8 cellular contexts compared by ENCODE assay signal in the genomic region with DNA sequence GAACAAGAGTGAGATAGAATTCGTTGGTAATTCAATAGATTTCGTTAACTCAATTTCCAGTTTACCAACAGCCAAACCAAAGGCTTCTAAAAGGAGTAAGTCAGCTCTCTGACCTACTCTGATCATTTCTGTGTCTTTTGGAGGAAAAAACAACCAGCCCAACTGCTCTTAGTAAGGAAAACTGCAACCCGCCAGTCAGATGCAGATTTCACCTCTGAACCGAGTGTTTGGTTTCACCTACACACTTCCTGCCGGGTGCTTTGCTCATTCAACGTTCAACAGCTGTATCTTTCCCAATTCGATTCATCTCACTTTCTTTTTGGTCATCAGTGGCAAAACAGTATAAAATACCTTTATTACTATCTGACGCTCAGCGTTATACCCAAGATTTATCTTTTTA. TPM values are rescaled to one million over a fixed set of nuclear protein-coding genes. Genes with fewer than 3 reads are reported as not detected.
DNase-seq lines count a peak whose midpoint lies in the region; ATAC-seq and TF ChIP-seq lines count a peak whose summit lies in the region.

No MANE protein-coding gene starts in this region.

- ATAC-seq in heart right ventricle: peak in 3 of 8 donors; percentile 25 to 54 (median 42)
- ATAC-seq in Right ventricle myocardium inferior: no peak
- no peak for ATAC-seq in upper lobe of left lung (ENCODE audit: low FRiP score in 2 of 2)

- H3K4me3 ChIP-seq in heart right ventricle (no peak overlapping the region), upper lobe of left lung (no peak overlapping the region)

- peaks cover 0 to 42% (median 0%) of the 10 kb centered on the region in 7 donors for H3K27me3 ChIP-seq in heart right ventricle
- no peaks in the 10 kb centered on the region for H3K27me3 ChIP-seq in upper lobe of left lung

- no peak for DNase-seq in heart right ventricle
- no peak for DNase-seq in Right ventricle myocardium inferior (ENCODE audit: missing footprints)
- peak; percentile 56 for DNase-seq in central memory CD4-positive, alpha-beta T cell
- no peak for DNase-seq in upper lobe of left lung
- DNase-seq in cerebellar nuclear complex (lab: John Stamatoyannopoulos, UW): no peak
- DNase-seq in NCI-H187 treated with DMSO at 0.1 percent for 48 hours (lab: John Stamatoyannopoulos, UW): no peak
- no peak for DNase-seq in NCI-H226

- peaks cover 0 to 46% (median 7%) of the 10 kb centered on the region in 9 donors for H3K4me1 ChIP-seq in heart right ventricle
- H3K4me1 ChIP-seq in upper lobe of left lung: peaks cover 0 to 47% (median 20%) of the 10 kb centered on the region in 4 donors

- TF ChIP-seq CTCF in heart right ventricle (IDR thresholded peaks at IDR 0.05) (no peak), upper lobe of left lung (IDR thresholded peaks at IDR 0.05) (no peak)

- TF ChIP-seq EP300 in upper lobe of left lung (IDR thresholded peaks at IDR 0.05): no peak

- intact Hi-C loops in heart right ventricle (cut with DNase I) (no loop called here), Right ventricle myocardium inferior (cut with DNase I) (no loop called here)

- H3K36me3 ChIP-seq in heart right ventricle: no peaks in the 10 kb centered on the region
- no peaks in the 10 kb centered on the region for H3K36me3 ChIP-seq in KOPT-K1 (ENCODE audit: insufficient read depth, low read length)
- no peaks in the 10 kb centered on the region for H3K36me3 ChIP-seq in upper lobe of left lung

- 55 to 71% methylated on average over 9 of the region's 9 CpGs for WGBS in heart right ventricle, 2 donors
- 47 to 56% methylated on average over 9 of the region's 9 CpGs for WGBS in upper lobe of left lung, 2 donors

- H3K27ac ChIP-seq in heart right ventricle (peak overlapping the region in 7 of 10 donors; percentile 9 to 84 (median 71)), KOPT-K1 (ENCODE audit: low read depth, low read length, poor library complexity, severe bottlenecking) (peak overlapping the region; percentile 95), upper lobe of left lung (peak overlapping the region; percentile 43 to 70 (median 51))

- no peaks in the 10 kb centered on the region for H3K9me3 ChIP-seq in heart right ventricle
- H3K9me3 ChIP-seq in KOPT-K1 (ENCODE audit: insufficient read depth, low read length, poor library complexity, severe bottlenecking): no peaks in the 10 kb centered on the region
- H3K9me3 ChIP-seq in upper lobe of left lung: no peaks in the 10 kb centered on the region

- no peak for TF ChIP-seq POLR2A in upper lobe of left lung (IDR thresholded peaks at IDR 0.05)

RNA-seq across cellular contexts. Expression of a gene that starts 24.5 kb away (rescaled TPM):
- total RNA-seq in heart right ventricle (1,000 to 10,000 TPM in 3 of 10 donors, 100 to 1,000 TPM in 7; 700 to 2,442 (median 850) TPM), Right ventricle myocardium inferior (1,134 TPM), upper lobe of left lung (1,000 to 10,000 TPM; 2,646 to 6,090 (median 4,792) TPM)
- 1,000 to 10,000 TPM; 2,617 to 3,026 TPM for polyA plus RNA-seq in heart right ventricle

RNA-seq across cellular contexts. Expression of a gene that starts 45.0 kb away (rescaled TPM):
- under 1 TPM in 6 of 10 donors, not detected in 4; 0.07 to 1.00 (median 0.29) TPM for total RNA-seq in heart right ventricle
- polyA plus RNA-seq in heart right ventricle: not detected
- total RNA-seq in Right ventricle myocardium inferior: 0.38 TPM
- total RNA-seq in upper lobe of left lung: under 1 TPM in 1 of 6 donors, not detected in 5; 0.20 TPM
